ENCODE assay signal across 19 cellular contexts in genomic region chr1:214541206-214541605, GRCh38. TPM values are rescaled to one million over a fixed set of nuclear protein-coding genes. Genes with fewer than 3 reads are reported as not detected.
DNase-seq lines count a peak whose midpoint lies in the region; ATAC-seq and TF ChIP-seq lines count a peak whose summit lies in the region.
"Had no signal": no experiment of that assay in that cellular context is flagged by ENCODE, and none has a peak within 500 bp of the region (broad histone marks: within the 10 kb centered on the region; RNA-seq: fewer than 3 reads in every experiment).

No MANE protein-coding gene starts in this region.

- no peaks in the 10 kb centered on the region for H3K27me3 ChIP-seq in left lung
- H3K27me3 ChIP-seq in gastrocnemius medialis = no peaks in the 10 kb centered on the region
- H3K27me3 ChIP-seq in A673 (replicated peaks; ENCODE audit: insufficient read depth, low read depth, low read length, poor library complexity) = no peaks in the 10 kb centered on the region
- H3K27me3 ChIP-seq: MG63, SJSA1 had no signal

- no peak for TF ChIP-seq POLR2A in gastrocnemius medialis (IDR thresholded peaks at IDR 0.05)

- H3K4me3 ChIP-seq in left lung = no peak overlapping the region
- H3K4me3 ChIP-seq in gastrocnemius medialis = no peak overlapping the region
- no peak overlapping the region for H3K4me3 ChIP-seq in A673 (ENCODE audit: low read depth, low read length, poor library complexity, severe bottlenecking)
- H3K4me3 ChIP-seq: MG63, SJSA1 had no signal

- H3K4me1 Mint-ChIP-seq in HFFc6 (ENCODE audit: low read depth) = peaks cover 92% of the 10 kb centered on the region
- H3K4me1 Mint-ChIP-seq in MCF 10A (ENCODE audit: insufficient read depth, unreplicated experiment) = peaks cover 82% of the 10 kb centered on the region
- H3K4me1 Mint-ChIP-seq in Calu3 (ENCODE audit: low read depth, unreplicated experiment) = peaks cover 85% of the 10 kb centered on the region
- H3K4me1 Mint-ChIP-seq: B cell had no signal

- no peaks in the 10 kb centered on the region for H3K9me3 ChIP-seq in left lung
- no peaks in the 10 kb centered on the region for H3K9me3 ChIP-seq in gastrocnemius medialis
- no peaks in the 10 kb centered on the region for H3K9me3 ChIP-seq in A673 (ENCODE audit: low read depth, low read length, poor library complexity, severe bottlenecking)
- H3K9me3 ChIP-seq: MG63, SJSA1 had no signal

- no peak overlapping the region for H3K4me3 Mint-ChIP-seq in HFFc6
- no peak overlapping the region for H3K4me3 Mint-ChIP-seq in MCF 10A (ENCODE audit: unreplicated experiment)
- no peak overlapping the region for H3K4me3 Mint-ChIP-seq in Calu3 (ENCODE audit: low read depth, unreplicated experiment)
- H3K4me3 Mint-ChIP-seq: B cell; CD4-positive, alpha-beta T cell had no signal

- H3K27ac ChIP-seq in left lung (no peak overlapping the region), gastrocnemius medialis (peak overlapping the region; percentile 67 to 82 (median 78)), A673 (ENCODE audit: low read depth, low read length, poor library complexity, severe bottlenecking) (no peak overlapping the region)
- H3K27ac ChIP-seq: SJSA1 had no signal

- peaks cover 29% of the 10 kb centered on the region for H3K36me3 Mint-ChIP-seq in HFFc6 (ENCODE audit: low read depth)
- peaks cover 43% of the 10 kb centered on the region for H3K36me3 Mint-ChIP-seq in MCF 10A (ENCODE audit: insufficient read depth, unreplicated experiment)
- H3K36me3 Mint-ChIP-seq in Calu3 (ENCODE audit: insufficient read depth, unreplicated experiment) = peaks cover 15% of the 10 kb centered on the region

- in situ Hi-C loops in gastrocnemius medialis (cut with MboI; ENCODE audit: low sequenced_read_pairs in 4 of 4) = no loop called here

- intact Hi-C loops in MCF 10A (cut with micrococcal nuclease) = no loop called here
- intact Hi-C loops in left lung (cut with DNase I) = no loop called here
- intact Hi-C loops in gastrocnemius medialis (cut with DNase I; ENCODE audit: low total_unique reads) = loop anchor here (5.0 kb wide), 1 partner anchor 104 kb away; no protein-coding TSS in a partner anchor
- intact Hi-C loops in A673 (cut with micrococcal nuclease; ENCODE audit: unreplicated experiment) = no loop called here
- intact Hi-C loops in Calu3 (cut with micrococcal nuclease; ENCODE audit: unreplicated experiment) = no loop called here

- peak; percentile 35 for ATAC-seq in left lung
- no peak for ATAC-seq in gastrocnemius medialis
- ATAC-seq: HCT116, PC-3 had no signal

- peaks cover 6 to 9% of the 10 kb centered on the region in 2 donors for H3K4me1 ChIP-seq in left lung
- H3K4me1 ChIP-seq in gastrocnemius medialis = peaks cover 72 to 86% of the 10 kb centered on the region in 2 donors
- peaks cover 80% of the 10 kb centered on the region for H3K4me1 ChIP-seq in A673 (ENCODE audit: insufficient read depth, low read length, poor library complexity, severe bottlenecking)

- POLR2A ChIA-PET in MCF 10A (lab: Yijun Ruan, JAX) (interaction anchor here (0.7 to 12.3 kb wide), 10 partner anchors 8 to 127 kb away, joined by 3 to 223 read pairs (median 12); partner anchors contain the start of gene PTPN14), A673 (lab: Charles Lee; ENCODE audit: low non-redundant PET) (interaction anchor here (0.6 kb wide), 1 partner anchor 32 kb away, joined by 5 read pairs; no protein-coding TSS in a partner anchor)

- BruUV-seq in MCF 10A (replicated peaks; lab: Mats Ljungman, UMichigan) = no TSS peak
- no TSS peak for BruUV-seq in A673 (replicated peaks; lab: Mats Ljungman, UMichigan)
- no TSS peak for BruUV-seq in Calu3 (replicated peaks; lab: Mats Ljungman, UMichigan)

- no peaks in the 10 kb centered on the region for H3K9me3 Mint-ChIP-seq in HFFc6
- H3K9me3 Mint-ChIP-seq in MCF 10A (ENCODE audit: unreplicated experiment) = no peaks in the 10 kb centered on the region
- no peaks in the 10 kb centered on the region for H3K9me3 Mint-ChIP-seq in Calu3 (ENCODE audit: low read depth, unreplicated experiment)
- H3K9me3 Mint-ChIP-seq: CD4-positive, alpha-beta T cell had no signal

- H3K27ac Mint-ChIP-seq in HFFc6 (peak overlapping the region; percentile 22), MCF 10A (ENCODE audit: low read depth, unreplicated experiment) (peak overlapping the region; percentile 21), Calu3 (ENCODE audit: unreplicated experiment) (no peak overlapping the region)
- H3K27ac Mint-ChIP-seq: B cell; CD4-positive, alpha-beta T cell had no signal

- no peak for TF ChIP-seq CTCF in HFFc6 (IDR thresholded peaks at IDR 0.05)
- TF ChIP-seq CTCF in MCF 10A (IDR thresholded peaks at IDR 0.05; ENCODE audit: unreplicated experiment) = no peak
- TF ChIP-seq CTCF in left lung (IDR thresholded peaks at IDR 0.05) = no peak
- TF ChIP-seq CTCF in gastrocnemius medialis (IDR thresholded peaks at IDR 0.05 in 4 of 5, conservative IDR thresholded peaks at IDR 0.05 in 1 of 5) = no peak
- no peak for TF ChIP-seq CTCF in A673 (conservative IDR thresholded peaks at IDR 0.05; ENCODE audit: low read depth, low read length)
- TF ChIP-seq CTCF in Calu3 (IDR thresholded peaks at IDR 0.05; ENCODE audit: unreplicated experiment) = no peak

- H3K27me3 Mint-ChIP-seq in HFFc6 (ENCODE audit: insufficient read depth) (peaks cover 1% of the 10 kb centered on the region), MCF 10A (ENCODE audit: insufficient read depth, unreplicated experiment) (no peaks in the 10 kb centered on the region), Calu3 (ENCODE audit: unreplicated experiment) (no peaks in the 10 kb centered on the region)

- CTCF ChIA-PET in MCF 10A (lab: Yijun Ruan, JAX) (interaction anchor here (0.7 to 3.7 kb wide), 8 partner anchors 9 to 280 kb away, joined by 3 to 14 read pairs (median 4); partner anchors contain the start of gene PTPN14), A673 (lab: Charles Lee) (interaction anchor here (0.8 kb wide), 1 partner anchor 62 kb away, joined by 3 read pairs; no protein-coding TSS in a partner anchor), Calu3 (lab: Charles Lee) (no interaction called here)

- DNase-seq in HFFc6 = no peak
- no peak for DNase-seq in MCF 10A (ENCODE audit: unreplicated experiment)
- no peak for DNase-seq in left lung
- no peak for DNase-seq in gastrocnemius medialis
- DNase-seq in NCI-H2196 (lab: John Stamatoyannopoulos, UW; ENCODE audit: unreplicated experiment) = no peak
- DNase-seq in A673 (ENCODE audit: low spot score) = no peak
- DNase-seq in Calu3 = no peak
- no peak for DNase-seq in CD1c-positive myeloid dendritic cell (ENCODE audit: extremely low spot score)
- DNase-seq: ACHN; CD4-positive, alpha-beta T cell; DMS53; MG63; NCI-H1092; NCI-H2107; NCI-H526 treated with DMSO at 0.1 percent for 48 hours; PC-3 had no signal

- H3K36me3 ChIP-seq in left lung (no peaks in the 10 kb centered on the region), gastrocnemius medialis (no peaks in the 10 kb centered on the region), A673 (ENCODE audit: insufficient read depth, low read length, poor library complexity, severe bottlenecking) (no peaks in the 10 kb centered on the region)

RNA-seq across cellular contexts. Expression of gene PTPN14, which starts 10.2 kb away (rescaled TPM):
- 100 to 1,000 TPM in 4 of 6 experiments, 10 to 100 TPM in 2; 93.6 to 140 (median 106) TPM for total RNA-seq in HFFc6 (2021; fragmentation: NEBNext Ultra II Directional; extraction: Animal tissue kit (Norgen Biotek cat#: 25700))
- total RNA-seq in MCF 10A (2022) (240 and 243 TPM in 2 replicates), left lung (10 to 100 TPM; 36.8 to 38.0 TPM), gastrocnemius medialis (10 to 100 TPM; 42.8 to 63.8 (median 50.4) TPM), A673 (2021) (103 and 114 TPM in 2 replicates), Calu3 (2022) (72.4 and 77.4 TPM in 2 replicates)
- total RNA-seq: B cell had no signal

Comparison
In these comparisons a context has a peak if more than half of its experiments do, and no peak if none do; other contexts are left out.
1. H3K27ac ChIP-seq: peak in gastrocnemius medialis (4 of 4); none in left lung (0 of 2) and A673 (single experiment).